ENCODE assay signal across 32 cellular contexts in the genomic region with DNA sequence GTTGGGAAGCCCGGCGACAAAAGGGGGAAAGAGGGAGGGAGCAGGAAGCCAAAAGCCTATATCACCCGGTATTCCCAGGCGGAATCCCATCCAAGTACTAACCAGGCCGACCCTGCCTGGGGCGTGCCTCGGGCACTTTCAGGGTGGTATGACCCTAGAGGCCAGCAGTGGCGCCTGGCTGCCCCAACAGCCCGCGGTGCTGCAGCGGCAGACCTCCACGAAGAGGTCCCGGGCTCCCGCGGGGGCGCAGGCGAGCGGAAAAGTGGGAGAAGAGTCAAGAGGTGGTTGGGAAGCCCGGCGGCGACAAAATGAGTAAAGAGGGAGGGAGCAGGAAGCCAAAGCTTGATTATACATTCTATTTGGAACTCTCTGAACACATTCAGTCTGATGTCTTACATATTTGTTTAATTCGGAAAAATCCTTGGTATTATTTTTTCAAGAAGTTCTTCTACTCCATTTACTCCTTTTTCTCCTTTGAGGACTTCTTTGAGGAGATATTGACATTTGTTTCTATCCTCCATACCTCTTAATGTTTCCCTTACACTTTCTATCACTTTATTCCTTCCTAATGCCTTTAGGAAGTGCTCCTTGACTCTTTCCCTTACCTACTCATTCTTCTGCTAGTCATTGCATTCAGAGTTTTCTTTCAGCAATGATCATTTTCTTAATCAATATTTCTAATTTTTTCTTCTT. TPM values are rescaled to one million over a fixed set of nuclear protein-coding genes. Genes with fewer than 3 reads are reported as not detected.
DNase-seq lines count a peak whose midpoint lies in the region; ATAC-seq, FAIRE-seq and TF ChIP-seq lines count a peak whose summit lies in the region.
"Had no signal": no experiment of that assay in that cellular context is flagged by ENCODE, and none has a peak within 500 bp of the region (broad histone marks: within the 10 kb centered on the region; RNA-seq: fewer than 3 reads in every experiment).

No MANE protein-coding gene starts in this region.

- no peaks in the 10 kb centered on the region for H3K9me3 Mint-ChIP-seq in GM23338
- peaks cover 2% of the 10 kb centered on the region for H3K9me3 Mint-ChIP-seq in astrocyte (ENCODE audit: unreplicated experiment)
- H3K9me3 Mint-ChIP-seq in nephron = no peaks in the 10 kb centered on the region
- H3K9me3 Mint-ChIP-seq: activated naive CD8-positive, alpha-beta T cell treated with anti-CD3 and anti-CD28 coated beads, Interleukin-2, amount 50 U/mL, for 24 hours had no signal

- ATAC-seq in GM23338 = peak; percentile 98
- ATAC-seq: A549; activated naive CD8-positive, alpha-beta T cell treated with anti-CD3 and anti-CD28 coated beads, Interleukin-2, amount 50 U/mL, for 24 hours; body of pancreas; pancreas; sciatic nerve had no signal

- no peak overlapping the region for H3K9ac ChIP-seq in astrocyte (ENCODE audit: low read length)
- H3K9ac ChIP-seq: GM23248, SK-N-SH had no signal

- H3K27ac ChIP-seq in GM23338 (ENCODE audit: low read depth) (no peak overlapping the region), astrocyte (ENCODE audit: low read depth, low read length) (no peak overlapping the region), iPS DF 6.9 (ENCODE audit: low read length) (no peak overlapping the region)
- H3K27ac ChIP-seq: A549, body of pancreas, GM23248, HL-60, pancreas, upper lobe of left lung, VCaP had no signal

- H3K4me3 Mint-ChIP-seq in GM23338 (peak overlapping the region; percentile 81), astrocyte (ENCODE audit: unreplicated experiment) (no peak overlapping the region), nephron (peak overlapping the region in 2 of 3 experiments; percentile 5 to 36)
- H3K4me3 Mint-ChIP-seq: activated naive CD8-positive, alpha-beta T cell treated with anti-CD3 and anti-CD28 coated beads, Interleukin-2, amount 50 U/mL, for 24 hours; B cell had no signal

- H3K4me1 ChIP-seq in GM23338 (ENCODE audit: insufficient read depth) = peaks cover 4% of the 10 kb centered on the region; the same call in 1 of the 2 replicates
- H3K4me1 ChIP-seq in astrocyte (ENCODE audit: insufficient read depth, low read length) = no peaks in the 10 kb centered on the region
- no peaks in the 10 kb centered on the region; the same call in 1 of the 2 replicates for H3K4me1 ChIP-seq in iPS DF 6.9 (ENCODE audit: control insufficient read depth, insufficient read depth, low read length)
- H3K4me1 ChIP-seq: A549, body of pancreas, pancreas, upper lobe of left lung had no signal

- H3K4me2 ChIP-seq in GM23338 = peak overlapping the region; percentile 85
- no peak overlapping the region for H3K4me2 ChIP-seq in astrocyte (ENCODE audit: low read length)
- H3K4me2 ChIP-seq: A549, SK-N-SH had no signal

- H2AFZ ChIP-seq in GM23338 (peak overlapping the region; percentile 90; the same call in 1 of the 2 replicates), astrocyte (ENCODE audit: low read depth, low read length) (no peak overlapping the region)
- H2AFZ ChIP-seq: GM23248 had no signal

- no peaks in the 10 kb centered on the region for H3F3A ChIP-seq in GM23338 (replicated peaks; ENCODE audit: low read depth)

- H4K20me1 ChIP-seq in GM23338 (replicated peaks; ENCODE audit: insufficient read depth) = no peaks in the 10 kb centered on the region
- no peaks in the 10 kb centered on the region for H4K20me1 ChIP-seq in astrocyte (ENCODE audit: insufficient read depth, low read length)

- peak in 1 of 2 experiments; percentile 30; a peak in 1 of 4 replicates for TF ChIP-seq CTCF in GM23338 (conservative IDR thresholded peaks at IDR 0.05; ENCODE audit: low read depth in 2 of 2)
- no peak for TF ChIP-seq CTCF in astrocyte (IDR thresholded peaks at IDR 0.05; ENCODE audit: insufficient read depth, low read depth, low read length)
- TF ChIP-seq CTCF in nephron (IDR thresholded peaks at IDR 0.05; ENCODE audit: unreplicated experiment in 3 of 3) = no peak

- H3K36me3 ChIP-seq in GM23338 (ENCODE audit: insufficient read depth) = no peaks in the 10 kb centered on the region
- no peaks in the 10 kb centered on the region for H3K36me3 ChIP-seq in astrocyte (ENCODE audit: insufficient read depth, low read length)
- no peaks in the 10 kb centered on the region for H3K36me3 ChIP-seq in iPS DF 6.9 (ENCODE audit: control insufficient read depth, insufficient read depth, low read length)
- H3K36me3 ChIP-seq: MG63, pancreas, upper lobe of left lung had no signal

- no CpG with 5 or more reads among the region's 22 CpGs for WGBS in iPS DF 6.9 (ENCODE audit: insufficient coverage, insufficient read length)

- peak; percentile 73 for DNase-seq in GM23338 (ENCODE audit: low spot score)
- no peak for DNase-seq in astrocyte (ENCODE audit: low read depth)
- DNase-seq in iPS DF 6.9 (ENCODE audit: low read depth, low spot score) = no peak
- DNase-seq in activated CD4-positive, CD25-positive, alpha-beta regulatory T cell (lab: John Stamatoyannopoulos, UW) = no peak
- no peak for DNase-seq in T-helper 9 cell
- no peak for DNase-seq in activated CD4-positive, CD25-positive, alpha-beta regulatory T cell treated with anti-CD3 and anti-CD28 coated beads, Interleukin-2, amount 50 U/mL, for 72 hours
- DNase-seq in activated gamma-delta T cell (lab: John Stamatoyannopoulos, UW) = no peak
- DNase-seq: activated CD4-positive, alpha-beta T cell treated with anti-CD3 and anti-CD28 coated beads, Interleukin-2, amount 50 U/mL, for 4 hours; activated CD8-positive, alpha-beta memory T cell treated with anti-CD3 and anti-CD28 coated beads, Interleukin-2, amount 50 U/mL, for 48 hours; activated effector memory CD4-positive, alpha-beta T cell treated with Interleukin-2 at 50 U/mL for 16 hours; activated naive CD8-positive, alpha-beta T cell treated with anti-CD3 and anti-CD28 coated beads, Interleukin-2, amount 50 U/mL, for 24 hours; body of pancreas; DMS79 treated with DMSO at 0.1 percent for 48 hours; GM23248; kidney glomerular epithelial cell; mesenchymal stem cell; MG63; naive B cell; NCI-H1417 treated with DMSO at 0.1 percent for 48 hours; NCI-H510A treated with DMSO at 0.1 percent for 48 hours; SK-N-SH had no signal

- H3K4me1 Mint-ChIP-seq in GM23338 = peaks cover 15% of the 10 kb centered on the region
- peaks cover 5% of the 10 kb centered on the region for H3K4me1 Mint-ChIP-seq in astrocyte (ENCODE audit: low read depth, unreplicated experiment)
- H3K4me1 Mint-ChIP-seq in nephron = no peaks in the 10 kb centered on the region
- H3K4me1 Mint-ChIP-seq: activated naive CD8-positive, alpha-beta T cell treated with anti-CD3 and anti-CD28 coated beads, Interleukin-2, amount 50 U/mL, for 24 hours had no signal

- H3K27me3 Mint-ChIP-seq in GM23338 (ENCODE audit: insufficient read depth, low read depth, poor library complexity) (peaks cover 7% of the 10 kb centered on the region), astrocyte (ENCODE audit: low read depth, unreplicated experiment) (peaks cover 63% of the 10 kb centered on the region), nephron (ENCODE audit: low read depth) (peaks cover 68% of the 10 kb centered on the region)

- H3K4me3 ChIP-seq in GM23338 (peak overlapping the region; percentile 72), astrocyte (ENCODE audit: insufficient read depth, low read depth, low read length) (no peak overlapping the region), iPS DF 6.9 (ENCODE audit: low read length) (peak overlapping the region; percentile 64; the same call in 1 of the 2 replicates)
- H3K4me3 ChIP-seq: A549, body of pancreas, GM23248, MG63, pancreas, upper lobe of left lung had no signal

- peak; percentile 26 for FAIRE-seq in astrocyte (lab: Jason Lieb, UNC)
- FAIRE-seq: A549, GM12892, pancreas had no signal

- H3K27ac Mint-ChIP-seq in GM23338 (no peak overlapping the region), astrocyte (ENCODE audit: unreplicated experiment) (no peak overlapping the region), nephron (no peak overlapping the region)
- H3K27ac Mint-ChIP-seq: activated naive CD8-positive, alpha-beta T cell treated with anti-CD3 and anti-CD28 coated beads, Interleukin-2, amount 50 U/mL, for 24 hours; B cell; naive B cell had no signal

- H3K27me3 ChIP-seq in GM23338 (ENCODE audit: insufficient read depth) = peaks cover 15% of the 10 kb centered on the region
- H3K27me3 ChIP-seq in astrocyte (ENCODE audit: insufficient read depth, low read length) = peaks cover 14% of the 10 kb centered on the region
- H3K27me3 ChIP-seq in iPS DF 6.9 (ENCODE audit: control insufficient read depth, insufficient read depth, low read length) = no peaks in the 10 kb centered on the region

- H3K79me2 ChIP-seq in GM23338 (replicated peaks; ENCODE audit: insufficient read depth) (no peaks in the 10 kb centered on the region), astrocyte (ENCODE audit: insufficient read depth, low read length) (no peaks in the 10 kb centered on the region)

- no peaks in the 10 kb centered on the region for H3K36me3 Mint-ChIP-seq in GM23338 (ENCODE audit: low read depth)
- no peaks in the 10 kb centered on the region for H3K36me3 Mint-ChIP-seq in astrocyte (ENCODE audit: low read depth, unreplicated experiment)
- H3K36me3 Mint-ChIP-seq in nephron (ENCODE audit: low read depth) = no peaks in the 10 kb centered on the region
- H3K36me3 Mint-ChIP-seq: naive B cell had no signal

- H3K9me2 ChIP-seq in GM23338 (ENCODE audit: insufficient read depth) = no peaks in the 10 kb centered on the region
- H3K9me2 ChIP-seq: SK-N-SH had no signal

- H3K9me3 ChIP-seq in astrocyte (ENCODE audit: insufficient read depth, low read depth, low read length) (no peaks in the 10 kb centered on the region), iPS DF 6.9 (ENCODE audit: control insufficient read depth, insufficient read depth, low read length) (no peaks in the 10 kb centered on the region)
- H3K9me3 ChIP-seq: A549, body of pancreas, MG63, pancreas, SK-N-SH, upper lobe of left lung had no signal

RNA-seq across cellular contexts. Expression of gene TREML4, which starts 11.5 kb away (rescaled TPM):
- not detected in 2 replicates for total RNA-seq in GM23338 (2014; rRNA removed; shearing (Covaris generic))
- polyA plus RNA-seq in GM23338 (2016; fragmentation: Nextera tagmentation; extraction: Ambion mirVana) = not detected in 2 replicates
- total RNA-seq in astrocyte = not detected in 2 replicates
- total RNA-seq: B cell; body of pancreas; GM23248; pancreas; RPMI7951; sciatic nerve; T-helper 2 cell treated with Interferon-gamma antibody and Interleukin-4, amounts not matched to agents 100 ng/mL and 5 ng/mL, for 36 hours; upper lobe of left lung had no signal
- polyA plus RNA-seq: A549, GM23248, pancreas, SK-N-SH had no signal

RNA-seq across cellular contexts. Expression of gene TREML2, which starts 38.7 kb away (rescaled TPM):
- total RNA-seq in GM23338 (2014; rRNA removed; shearing (Covaris generic)) = 0.07 TPM in 1 of 2 replicates, not detected in the other
- polyA plus RNA-seq in GM23338 (2016; fragmentation: Nextera tagmentation; extraction: Ambion mirVana) = 0.19 TPM in 1 of 2 replicates, not detected in the other
- not detected in 2 replicates for total RNA-seq in astrocyte
- total RNA-seq: body of pancreas, GM23248, RPMI7951 had no signal
- polyA plus RNA-seq: A549, GM23248, pancreas, SK-N-SH had no signal

RNA-seq across cellular contexts. Expression of gene TREM1, which starts 46.9 kb away (rescaled TPM):
- total RNA-seq in GM23338 (2014; rRNA removed; shearing (Covaris generic)) = not detected in 2 replicates
- not detected in 2 replicates for polyA plus RNA-seq in GM23338 (2016; fragmentation: Nextera tagmentation; extraction: Ambion mirVana)
- total RNA-seq in astrocyte = 0.20 and 0.58 TPM in 2 replicates
- total RNA-seq: B cell; body of pancreas; GM23248; RPMI7951; T-helper 2 cell treated with Interferon-gamma antibody and Interleukin-4, amounts not matched to agents 100 ng/mL and 5 ng/mL, for 36 hours had no signal
- polyA plus RNA-seq: A549, GM23248, SK-N-SH had no signal
